Comparison of ENCODE assay signal across 27 cellular contexts in the genomic region with DNA sequence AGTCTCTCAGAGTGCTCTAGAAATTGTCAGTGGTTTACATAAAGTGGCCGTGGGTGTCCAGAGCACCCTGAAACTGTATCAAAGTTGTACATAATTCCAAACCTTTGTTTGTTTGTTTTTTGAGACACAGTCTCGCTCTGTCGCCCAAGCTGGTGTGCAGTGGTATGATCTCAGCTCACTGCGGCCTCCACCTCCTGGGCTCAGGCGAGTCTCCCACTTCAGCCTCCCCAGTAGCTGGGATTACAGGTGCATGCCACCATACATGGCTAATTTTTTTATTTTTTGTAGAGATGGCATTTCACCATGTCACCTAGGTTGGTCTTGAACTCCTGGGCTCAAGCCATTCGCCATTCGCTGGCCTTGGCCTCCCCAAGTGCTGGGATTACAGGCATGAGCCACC. TPM values are rescaled to one million over a fixed set of nuclear protein-coding genes. Genes with fewer than 3 reads are reported as not detected.
DNase-seq lines count a peak whose midpoint lies in the region; ATAC-seq and TF ChIP-seq lines count a peak whose summit lies in the region.
"Had no signal": no experiment of that assay in that cellular context is flagged by ENCODE, and none has a peak within 500 bp of the region (broad histone marks: within the 10 kb centered on the region; RNA-seq: fewer than 3 reads in every experiment).

No MANE protein-coding gene starts in this region.

- no peak for DNase-seq in activated naive CD4-positive, alpha-beta T cell treated with anti-CD3 and anti-CD28 coated beads, Interleukin-2, amount 10 ng/mL, durations not matched to agents 7 days and 5 days
- no peak for DNase-seq in activated naive CD4-positive, alpha-beta T cell treated with anti-CD3 and anti-CD28 coated beads, Interleukin-2, amount 50 U/mL, for 16 hours
- peak; percentile 46 for DNase-seq in activated CD8-positive, alpha-beta memory T cell treated with anti-CD3 and anti-CD28 coated beads, Interleukin-2, amount 50 U/mL, for 48 hours
- DNase-seq in mesenteric fat pad (ENCODE audit: low spot score): peak; percentile 47
- DNase-seq in erythroblast (lab: John Stamatoyannopoulos, UW): no peak
- DNase-seq in Right ventricle myocardium superior: no peak
- DNase-seq: activated CD4-positive, alpha-beta T cell treated with anti-CD3 and anti-CD28 coated beads, Interleukin-2, amount 50 U/mL, for 1 hour; activated naive CD4-positive, alpha-beta T cell treated with Interleukin-2 at 50 U/mL for 16 hours; amygdala; brain microvascular endothelial cell; C1 segment of cervical spinal cord; cerebellar nuclear complex; DND-41; GF-D8; Kasumi-1; MV-4-11; NCI-H1436; NCI-H2081; NCI-H526; OCI-M1; spleen had no signal

- ATAC-seq in GM18517 (IDR thresholded peaks at IDR 0.05; ENCODE audit: unreplicated experiment): no peak
- no peak for ATAC-seq in Right ventricle myocardium superior (ENCODE audit: poor library complexity)
- ATAC-seq: left lung; stimulated activated naive CD8-positive, alpha-beta T cell treated with anti-CD3 and anti-CD28 coated beads, Interleukin-15, amount 100 ng/mL, for 72 hours; T-cell; WTC11 had no signal

- CTCF ChIA-PET in activated naive CD4-positive, alpha-beta T cell treated with anti-CD3 and anti-CD28 coated beads, Interleukin-2, amount 10 ng/mL, durations not matched to agents 7 days and 5 days (lab: Charles Lee): interaction anchor here (1.2 to 7.5 kb wide), 5 partner anchors 11 to 43 kb away, joined by 3 to 93 read pairs (median 5); no protein-coding TSS in a partner anchor

- peak overlapping the region; percentile 9 for H3K27ac Mint-ChIP-seq in activated naive CD4-positive, alpha-beta T cell treated with anti-CD3 and anti-CD28 coated beads, Interleukin-2, amount 10 ng/mL, durations not matched to agents 7 days and 5 days
- H3K27ac Mint-ChIP-seq: memory B cell; stimulated activated naive CD8-positive, alpha-beta T cell treated with anti-CD3 and anti-CD28 coated beads, Interleukin-15, amount 100 ng/mL, for 72 hours; WTC11 had no signal

- no peak overlapping the region for H3K4me3 Mint-ChIP-seq in activated naive CD4-positive, alpha-beta T cell treated with anti-CD3 and anti-CD28 coated beads, Interleukin-2, amount 10 ng/mL, durations not matched to agents 7 days and 5 days
- H3K4me3 Mint-ChIP-seq: memory B cell; stimulated activated naive CD8-positive, alpha-beta T cell treated with anti-CD3 and anti-CD28 coated beads, Interleukin-15, amount 100 ng/mL, for 72 hours; T-cell; WTC11 had no signal

- no peaks in the 10 kb centered on the region for H3K9me3 Mint-ChIP-seq in activated naive CD4-positive, alpha-beta T cell treated with anti-CD3 and anti-CD28 coated beads, Interleukin-2, amount 10 ng/mL, durations not matched to agents 7 days and 5 days
- H3K9me3 Mint-ChIP-seq: memory B cell, T-cell, WTC11 had no signal

- peaks cover 3% of the 10 kb centered on the region for H3K36me3 Mint-ChIP-seq in activated naive CD4-positive, alpha-beta T cell treated with anti-CD3 and anti-CD28 coated beads, Interleukin-2, amount 10 ng/mL, durations not matched to agents 7 days and 5 days
- H3K36me3 Mint-ChIP-seq: memory B cell, T-cell, WTC11 had no signal

- intact Hi-C loops in Right ventricle myocardium superior (cut with DNase I): loop anchor here (5.0 to 10.0 kb wide), 2 partner anchors 43 to 121 kb away; no protein-coding TSS in a partner anchor

- H3K4me1 Mint-ChIP-seq in activated naive CD4-positive, alpha-beta T cell treated with anti-CD3 and anti-CD28 coated beads, Interleukin-2, amount 10 ng/mL, durations not matched to agents 7 days and 5 days: peaks cover 67% of the 10 kb centered on the region
- H3K4me1 Mint-ChIP-seq: WTC11 had no signal

- TF ChIP-seq POLR2A in erythroblast (IDR thresholded peaks at IDR 0.05; ENCODE audit: low read length): no peak

- H3K27me3 Mint-ChIP-seq in activated naive CD4-positive, alpha-beta T cell treated with anti-CD3 and anti-CD28 coated beads, Interleukin-2, amount 10 ng/mL, durations not matched to agents 7 days and 5 days: peaks cover 4% of the 10 kb centered on the region
- H3K27me3 Mint-ChIP-seq: stimulated activated naive CD8-positive, alpha-beta T cell treated with anti-CD3 and anti-CD28 coated beads, Interleukin-15, amount 100 ng/mL, for 72 hours; T-cell had no signal

RNA-seq across cellular contexts. Expression of a gene that starts 24.3 kb away (rescaled TPM):
- total RNA-seq in mesenteric fat pad (96.3 TPM), Right ventricle myocardium superior (23.0 TPM)

Comparison
In these comparisons a context has a peak if more than half of its experiments do, and no peak if none do; other contexts are left out.
1. DNase-seq: peak in activated CD8-positive, alpha-beta memory T cell treated with anti-CD3 and anti-CD28 coated beads, Interleukin-2, amount 50 U/mL, for 48 hours (single experiment) and mesenteric fat pad (single experiment); none in activated naive CD4-positive, alpha-beta T cell treated with anti-CD3 and anti-CD28 coated beads, Interleukin-2, amount 10 ng/mL, durations not matched to agents 7 days and 5 days (single experiment), activated naive CD4-positive, alpha-beta T cell treated with anti-CD3 and anti-CD28 coated beads, Interleukin-2, amount 50 U/mL, for 16 hours (single experiment), erythroblast (0 of 2) and Right ventricle myocardium superior (single experiment).